27 cellular contexts compared by ENCODE assay signal in the genomic region with DNA sequence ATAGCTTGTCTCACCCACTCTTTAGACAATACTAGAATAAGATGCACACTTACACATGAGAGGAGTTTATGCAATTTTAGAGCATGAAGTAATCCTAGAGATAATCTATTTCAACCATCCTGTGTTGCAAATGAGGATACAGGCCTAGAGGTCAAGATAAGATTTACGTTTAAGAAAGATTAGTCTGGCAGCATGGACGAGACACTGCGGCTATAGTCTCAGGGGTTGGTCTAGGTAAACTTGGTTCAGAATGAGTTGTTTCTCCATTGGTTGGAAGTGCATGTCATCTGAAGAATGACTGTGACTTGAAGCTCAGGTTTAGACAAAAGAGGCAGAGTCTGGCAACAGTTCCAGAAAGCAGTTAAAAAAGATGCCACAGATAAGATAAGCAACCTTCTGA.
"Had no signal": no experiment of that assay in that cellular context is flagged by ENCODE, and none has a peak within 500 bp of the region (broad histone marks: within the 10 kb centered on the region; RNA-seq: fewer than 3 reads in every experiment).

No MANE protein-coding gene starts in this region.

- H3K4me1 ChIP-seq: esophagus squamous epithelium, lower lobe of right lung, neural progenitor cell, parathyroid adenoma, right lobe of liver, tibial nerve, upper lobe of right lung, uterus had no signal

- H3K4me3 Mint-ChIP-seq: memory B cell; naive thymus-derived CD4-positive, alpha-beta T cell; nephron; neural progenitor cell; stimulated activated naive B cell treated with anti-CD40 and anti-IgM and Interleukin-4, amounts not matched to agents 10 μg/mL and 1 μg/mL and 100 μg/mL, for 72 hours; stimulated activated naive CD8-positive, alpha-beta T cell treated with anti-CD3 and anti-CD28 coated beads, Interleukin-15, Interleukin-2, amounts not matched to agents 100 ng/mL and 50 ng/mL, for 24 hours had no signal

- H3K9ac ChIP-seq: neural progenitor cell, parathyroid adenoma had no signal

- H3K27ac ChIP-seq: coronary artery, esophagus squamous epithelium, lower lobe of right lung, neural progenitor cell, parathyroid adenoma, right lobe of liver, thoracic aorta, tibial nerve, upper lobe of right lung, uterus had no signal

- DNase-seq: dermis blood vessel endothelial cell; effector memory CD4-positive, alpha-beta T cell; erythroblast; esophagus squamous epithelium; foreskin melanocyte; glutamatergic neuron; left ventricle myocardium superior; lower lobe of right lung; midbrain; naive thymus-derived CD4-positive, alpha-beta T cell; right lobe of liver; small intestine; stimulated activated CD4-positive, alpha-beta T cell treated with anti-CD3 and anti-CD28 coated beads, Interleukin-12 subunit alpha, Interleukin-12 subunit beta, amount 100 ng/mL, for 4 hours; stimulated activated CD4-positive, alpha-beta T cell treated with anti-CD3 and anti-CD28 coated beads, Interleukin-1b, Interleukin-23, amount 100 ng/mL, for 48 hours; stimulated activated CD4-positive, alpha-beta T cell treated with anti-CD3 and anti-CD28 coated beads, Interleukin-4, amount 100 ng/mL, for 24 hours; stimulated activated naive B cell treated with anti-CD40 and anti-IgM and Interleukin-4, amounts not matched to agents 10 μg/mL and 1 μg/mL and 100 μg/mL, for 72 hours; upper lobe of right lung; uterus had no signal

- H3K27ac Mint-ChIP-seq: memory B cell; naive thymus-derived CD4-positive, alpha-beta T cell; nephron; neural progenitor cell; progenitor cell of endocrine pancreas; stimulated activated naive B cell treated with anti-CD40 and anti-IgM and Interleukin-4, amounts not matched to agents 10 μg/mL and 1 μg/mL and 100 μg/mL, for 72 hours; stimulated activated naive CD8-positive, alpha-beta T cell treated with anti-CD3 and anti-CD28 coated beads, Interleukin-15, Interleukin-2, amounts not matched to agents 100 ng/mL and 50 ng/mL, for 24 hours had no signal

- H3K4me1 Mint-ChIP-seq: memory B cell; naive thymus-derived CD4-positive, alpha-beta T cell; stimulated activated naive B cell treated with anti-CD40 and anti-IgM and Interleukin-4, amounts not matched to agents 10 μg/mL and 1 μg/mL and 100 μg/mL, for 72 hours had no signal

- H3K4me2 ChIP-seq: neural progenitor cell had no signal

- H3K9me3 ChIP-seq: lower lobe of right lung, right lobe of liver, thoracic aorta, upper lobe of right lung, uterus had no signal

- H3K9me3 Mint-ChIP-seq: nephron had no signal

- H2AFZ ChIP-seq: neural progenitor cell, parathyroid adenoma had no signal

- ATAC-seq: left ventricle myocardium superior; lower lobe of right lung; naive thymus-derived CD4-positive, alpha-beta T cell; right lobe of liver; stimulated activated naive B cell treated with anti-CD40 and anti-IgM and Interleukin-4, amounts not matched to agents 10 μg/mL and 1 μg/mL and 100 μg/mL, for 72 hours; upper lobe of right lung had no signal

- H3K27me3 Mint-ChIP-seq: progenitor cell of endocrine pancreas; stimulated activated naive B cell treated with anti-CD40 and anti-IgM and Interleukin-4, amounts not matched to agents 10 μg/mL and 1 μg/mL and 100 μg/mL, for 72 hours; stimulated activated naive CD8-positive, alpha-beta T cell treated with anti-CD3 and anti-CD28 coated beads, Interleukin-15, Interleukin-2, amounts not matched to agents 100 ng/mL and 50 ng/mL, for 24 hours had no signal

- H3K4me3 ChIP-seq: coronary artery, esophagus squamous epithelium, lower lobe of right lung, neural progenitor cell, right lobe of liver, thoracic aorta, tibial nerve, upper lobe of right lung, uterus had no signal

- H3K36me3 ChIP-seq: esophagus squamous epithelium, lower lobe of right lung, neural progenitor cell, right lobe of liver, thoracic aorta, tibial nerve, upper lobe of right lung, uterus had no signal

- H3K79me2 ChIP-seq: parathyroid adenoma had no signal

- H3K27me3 ChIP-seq: esophagus squamous epithelium, neural progenitor cell, right lobe of liver, tibial nerve, upper lobe of right lung, uterus had no signal

- H3K36me3 Mint-ChIP-seq: memory B cell; naive thymus-derived CD4-positive, alpha-beta T cell; neural progenitor cell; stimulated activated naive B cell treated with anti-CD40 and anti-IgM and Interleukin-4, amounts not matched to agents 10 μg/mL and 1 μg/mL and 100 μg/mL, for 72 hours had no signal
